ENCODE assay signal across 9 cellular contexts in the genomic region with DNA sequence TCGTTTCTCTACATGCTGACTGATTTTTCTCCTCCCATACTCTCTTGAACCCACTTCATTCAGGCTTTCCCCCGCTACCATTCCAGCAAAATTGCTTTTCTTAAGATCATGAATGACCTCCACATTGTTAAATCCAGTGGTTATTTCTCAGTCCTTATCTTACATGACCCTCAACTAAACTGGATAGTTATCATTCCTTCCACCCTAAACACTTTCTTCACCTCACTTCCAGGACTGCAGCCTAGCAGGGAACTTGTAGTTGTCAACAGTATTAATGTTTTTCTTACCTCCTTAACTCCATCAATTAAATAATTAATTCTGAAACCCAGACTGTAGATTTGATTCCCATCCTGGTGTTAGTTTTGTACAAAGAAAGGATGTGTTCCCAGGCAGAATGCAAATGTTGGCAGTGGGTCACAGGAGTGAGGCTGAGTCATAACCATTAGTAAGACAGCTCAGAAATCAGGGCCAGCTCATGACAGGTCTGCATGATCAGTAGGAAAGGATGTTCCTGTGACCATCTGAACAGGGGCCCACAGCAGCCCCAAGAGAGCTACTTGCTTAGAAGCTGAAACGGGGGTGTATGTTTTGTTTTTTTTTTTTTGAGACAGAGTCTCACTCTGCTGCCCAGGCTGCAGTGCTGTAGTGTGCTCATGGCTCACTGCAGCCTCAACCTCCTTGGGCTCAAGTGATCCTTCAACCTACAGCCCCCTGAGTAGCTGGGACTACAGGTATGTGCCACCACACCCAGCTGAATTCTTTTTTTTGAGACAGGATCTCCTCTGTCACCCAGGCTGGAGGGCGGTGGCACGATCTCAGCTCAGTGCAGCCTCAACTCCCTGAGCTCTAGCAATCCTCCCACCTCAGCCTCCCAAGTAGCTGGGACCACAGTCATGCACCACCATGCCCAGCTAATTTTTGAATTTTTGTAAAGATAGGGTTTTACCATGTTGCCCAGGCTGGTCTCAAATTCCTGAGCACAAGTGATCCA. TPM values are rescaled to one million over a fixed set of nuclear protein-coding genes. Genes with fewer than 3 reads are reported as not detected.
DNase-seq lines count a peak whose midpoint lies in the region; ATAC-seq and TF ChIP-seq lines count a peak whose summit lies in the region.
"Had no signal": no experiment of that assay in that cellular context is flagged by ENCODE, and none has a peak within 500 bp of the region (broad histone marks: within the 10 kb centered on the region; RNA-seq: fewer than 3 reads in every experiment).

No MANE protein-coding gene starts in this region.

- intact Hi-C loops in mammary epithelial cell (cut with micrococcal nuclease) = no loop called here

- H3K79me2 ChIP-seq in mammary epithelial cell (ENCODE audit: insufficient read depth, low read length) = no peaks in the 10 kb centered on the region

- CTCF ChIA-PET in mammary epithelial cell (lab: Charles Lee; ENCODE audit: low non-redundant PET) = interaction anchor here (0.6 kb wide), 1 partner anchor 25 kb away, joined by 8 read pairs; no protein-coding TSS in a partner anchor

- no peaks in the 10 kb centered on the region for H3K9me3 ChIP-seq in mammary epithelial cell (replicated peaks; ENCODE audit: insufficient read depth, low read length)

- no peak overlapping the region for H2AFZ ChIP-seq in mammary epithelial cell (ENCODE audit: low read depth, low read length)

- dilution Hi-C loops in mammary epithelial cell (cut with HindIII; ENCODE audit: low sequenced_read_pairs) = no loop called here

- peak; percentile 20 for DNase-seq in DMS 273 (lab: John Stamatoyannopoulos, UW; ENCODE audit: unreplicated experiment)
- DNase-seq in DMS 273 treated with DMSO at 0.1 percent for 48 hours (lab: John Stamatoyannopoulos, UW) = no peak
- DNase-seq in HT1080 (ENCODE audit: low read depth) = peak; percentile 96
- peak; percentile 89 for DNase-seq in mammary epithelial cell
- DNase-seq in pons (ENCODE audit: low spot score) = peak; percentile 52
- DNase-seq in HuH-7 (ENCODE audit: low spot score) = no peak
- DNase-seq in DMS79 treated with DMSO at 0.1 percent for 48 hours (lab: John Stamatoyannopoulos, UW) = no peak

- 53% methylated on average over 3 of the region's 5 CpGs for WGBS in mammary epithelial cell (ENCODE audit: low coverage, missing lambda C conversion rate)

- H3K4me3 ChIP-seq in mammary epithelial cell (replicated peaks in 1 of 3; ENCODE audit: insufficient read depth in 1 of 3, low read depth in 2 of 3, low read length in 3 of 3) = no peak overlapping the region

- in situ Hi-C loops in mammary epithelial cell (cut with MboI; ENCODE audit: low sequenced_read_pairs in 2 of 2) = no loop called here

- no peaks in the 10 kb centered on the region for H3K27me3 ChIP-seq in mammary epithelial cell (ENCODE audit: insufficient read depth, low read length)

- no peaks in the 10 kb centered on the region for H4K20me1 ChIP-seq in mammary epithelial cell (ENCODE audit: insufficient read depth, low read length)

- ATAC-seq in GM21619 (IDR thresholded peaks at IDR 0.05; ENCODE audit: unreplicated experiment) = peak; percentile 70

- peaks cover 40% of the 10 kb centered on the region for H3K4me1 ChIP-seq in mammary epithelial cell (ENCODE audit: insufficient read depth, low read length)

- H3K36me3 ChIP-seq in mammary epithelial cell (ENCODE audit: insufficient read depth, low read length) = no peaks in the 10 kb centered on the region

- no TSS peak for BruUV-seq in mammary epithelial cell (replicated peaks; lab: Mats Ljungman, UMichigan)

- no peak for TF ChIP-seq CTCF in mammary epithelial cell (conservative IDR thresholded peaks at IDR 0.05 in 1 of 2, IDR thresholded peaks at IDR 0.05 in 1 of 2; ENCODE audit: extremely low read depth in 1 of 2, insufficient read depth in 1 of 2, low read depth in 1 of 2, low read length in 2 of 2)

- peak overlapping the region; percentile 78 for H3K27ac ChIP-seq in mammary epithelial cell (ENCODE audit: insufficient read depth, low read depth, low read length)
- H3K27ac ChIP-seq: 22Rv1 had no signal

- H3K4me2 ChIP-seq in mammary epithelial cell (ENCODE audit: insufficient read depth, low read depth, low read length) = peak overlapping the region; percentile 48

- peak overlapping the region; percentile 3 for H3K9ac ChIP-seq in mammary epithelial cell (ENCODE audit: insufficient read depth, low read length)

RNA-seq across cellular contexts. Expression of a gene that starts 9.1 kb away (rescaled TPM):
- not detected in 2 replicates for total RNA-seq in HT1080 (2014; rRNA removed; shearing (Covaris generic))
- not detected in 2 replicates for polyA plus RNA-seq in HT1080 (2015; cell fraction: cytosol; rRNA removed)
- 0.14 TPM in 1 of 2 replicates, not detected in the other for polyA plus RNA-seq in HT1080 (2015; cell fraction: nucleus; rRNA removed)
- 1 to 10 TPM in 1 of 2 donors, not detected in 1; 2.2 TPM for total RNA-seq in mammary epithelial cell
- polyA plus RNA-seq in mammary epithelial cell = 0.39 TPM
- 5.5 TPM for polyA minus RNA-seq in mammary epithelial cell

Comparison
In these comparisons a context has a peak if more than half of its experiments do, and no peak if none do; other contexts are left out.
1. DNase-seq: peak in DMS 273 (single experiment), HT1080 (single experiment), mammary epithelial cell (single experiment) and pons (single experiment); none in DMS 273 treated with DMSO at 0.1 percent for 48 hours (single experiment), HuH-7 (single experiment) and DMS79 treated with DMSO at 0.1 percent for 48 hours (single experiment).